In genomic region chr4:100895572-100896197, GRCh38 we compare ENCODE assay signal across 8 cellular contexts.
DNase-seq lines count a peak whose midpoint lies in the region; ATAC-seq and TF ChIP-seq lines count a peak whose summit lies in the region.

No MANE protein-coding gene starts in this region.

- 47 to 57% (median 49%) methylated on average over 8 of the region's 8 CpGs for WGBS in psoas muscle, 3 donors

- H3K9me3 Mint-ChIP-seq in activated T-helper 1 cell treated with anti-CD3 and anti-CD28 coated beads, Interleukin-12 subunit alpha, Interleukin-12 subunit beta, Interleukin-2, Interleukin-4 antibody, amounts not matched to agents 30 ng/mL and 10 ng/mL and 1 ng/mL, durations not matched to agents 14 hours and 24 hours and 36 hours, result peaks cover 6% of the 10 kb centered on the region

- peaks cover 2% of the 10 kb centered on the region for H3K36me3 Mint-ChIP-seq in activated T-helper 1 cell treated with anti-CD3 and anti-CD28 coated beads, Interleukin-12 subunit alpha, Interleukin-12 subunit beta, Interleukin-2, Interleukin-4 antibody, amounts not matched to agents 30 ng/mL and 10 ng/mL and 1 ng/mL, durations not matched to agents 14 hours and 24 hours and 36 hours (ENCODE audit: low read depth)

- ATAC-seq in GM19372 (IDR thresholded peaks at IDR 0.05; ENCODE audit: low read depth, unreplicated experiment), result peak; percentile 90
- ATAC-seq in HG03439 (IDR thresholded peaks at IDR 0.05; ENCODE audit: unreplicated experiment), result peak; percentile 89
- no peak for ATAC-seq in psoas muscle

- no peak for TF ChIP-seq CTCF in psoas muscle (IDR thresholded peaks at IDR 0.05)

- H3K4me1 ChIP-seq in psoas muscle, result no peaks in the 10 kb centered on the region

- intact Hi-C loops in activated T-helper 1 cell treated with anti-CD3 and anti-CD28 coated beads, Interleukin-12 subunit alpha, Interleukin-12 subunit beta, Interleukin-2, Interleukin-4 antibody, amounts not matched to agents 30 ng/mL and 10 ng/mL and 1 ng/mL, durations not matched to agents 14 hours and 24 hours and 36 hours (cut with micrococcal nuclease), result loop anchor here (2.0 to 10.0 kb wide), 3 partner anchors 73 to 801 kb away; no protein-coding TSS in a partner anchor
- intact Hi-C loops in psoas muscle (cut with DNase I), result no loop called here

- no peaks in the 10 kb centered on the region for H3K36me3 ChIP-seq in psoas muscle (ENCODE audit: insufficient read depth in 1 of 2, low read depth in 1 of 2)

- no peaks in the 10 kb centered on the region for H3K27me3 ChIP-seq in psoas muscle (ENCODE audit: insufficient read depth in 3 of 3, low read length in 2 of 3)

- H3K27ac ChIP-seq in psoas muscle, result no peak overlapping the region

- peak overlapping the region; percentile 15 for H3K27ac Mint-ChIP-seq in activated T-helper 1 cell treated with anti-CD3 and anti-CD28 coated beads, Interleukin-12 subunit alpha, Interleukin-12 subunit beta, Interleukin-2, Interleukin-4 antibody, amounts not matched to agents 30 ng/mL and 10 ng/mL and 1 ng/mL, durations not matched to agents 14 hours and 24 hours and 36 hours

- DNase-seq in CD1c-positive myeloid dendritic cell (ENCODE audit: extremely low spot score) (peak; percentile 12), psoas muscle (no peak), dedifferentiated amniotic fluid mesenchymal stem cell (ENCODE audit: extremely low spot score) (no peak), inferior parietal cortex (ENCODE audit: extremely low spot score) (no peak), NCI-H146 treated with DMSO at 0.1 percent for 48 hours (lab: John Stamatoyannopoulos, UW; ENCODE audit: unreplicated experiment) (no peak)
- no peak for DNase-seq in activated T-helper 1 cell treated with anti-CD3 and anti-CD28 coated beads, Interleukin-12 subunit alpha, Interleukin-12 subunit beta, Interleukin-2, Interleukin-4 antibody, amounts not matched to agents 30 ng/mL and 10 ng/mL and 1 ng/mL, durations not matched to agents 14 hours and 24 hours and 36 hours (ENCODE audit: low spot score)

- H3K9me3 ChIP-seq in psoas muscle, result no peaks in the 10 kb centered on the region

- peak overlapping the region; percentile 50 for H3K4me3 ChIP-seq in psoas muscle

- H3K27me3 Mint-ChIP-seq in activated T-helper 1 cell treated with anti-CD3 and anti-CD28 coated beads, Interleukin-12 subunit alpha, Interleukin-12 subunit beta, Interleukin-2, Interleukin-4 antibody, amounts not matched to agents 30 ng/mL and 10 ng/mL and 1 ng/mL, durations not matched to agents 14 hours and 24 hours and 36 hours (ENCODE audit: insufficient read depth), result no peaks in the 10 kb centered on the region

- peaks cover 18% of the 10 kb centered on the region for H3K4me1 Mint-ChIP-seq in activated T-helper 1 cell treated with anti-CD3 and anti-CD28 coated beads, Interleukin-12 subunit alpha, Interleukin-12 subunit beta, Interleukin-2, Interleukin-4 antibody, amounts not matched to agents 30 ng/mL and 10 ng/mL and 1 ng/mL, durations not matched to agents 14 hours and 24 hours and 36 hours (ENCODE audit: low read depth)

- peak overlapping the region; percentile 67 for H3K4me3 Mint-ChIP-seq in activated T-helper 1 cell treated with anti-CD3 and anti-CD28 coated beads, Interleukin-12 subunit alpha, Interleukin-12 subunit beta, Interleukin-2, Interleukin-4 antibody, amounts not matched to agents 30 ng/mL and 10 ng/mL and 1 ng/mL, durations not matched to agents 14 hours and 24 hours and 36 hours

Comparison
In these comparisons a context has a peak if more than half of its experiments do, and no peak if none do; other contexts are left out.
1. ATAC-seq: peak in GM19372 (single experiment) and HG03439 (single experiment); none in psoas muscle (0 of 4).